In genomic region chr7:27198871-27199801, GRCh38 we compare ENCODE assay signal across 8 cellular contexts. TPM values are rescaled to one million over a fixed set of nuclear protein-coding genes. Genes with fewer than 3 reads are reported as not detected.
A peak's percentile ranks its signal among the peaks of the same experiment; 100 is the strongest.
DNase-seq lines count a peak whose midpoint lies in the region; ATAC-seq and TF ChIP-seq lines count a peak whose summit lies in the region.

No MANE protein-coding gene starts in this region.

- TF ChIP-seq CTCF in heart left ventricle (IDR thresholded peaks at IDR 0.05) (no peak), vagina (IDR thresholded peaks at IDR 0.05) (no peak)

- H3K27me3 ChIP-seq in heart left ventricle = peaks cover 79 to 97% (median 92%) of the 10 kb centered on the region in 9 donors
- H3K27me3 ChIP-seq in vagina = peaks cover 11% of the 10 kb centered on the region

- no peak for TF ChIP-seq POLR2A in heart left ventricle (IDR thresholded peaks at IDR 0.05)
- TF ChIP-seq POLR2A in vagina (IDR thresholded peaks at IDR 0.05) = no peak

- peak overlapping the region in 1 of 12 donors; percentile 87 for H3K27ac ChIP-seq in heart left ventricle
- H3K27ac ChIP-seq in vagina = peak overlapping the region; percentile 99

- ATAC-seq in heart left ventricle = peak in 1 of 4 donors; percentile 28
- no peak for ATAC-seq in left ventricle myocardium superior
- no peak for ATAC-seq in left lobe of liver
- ATAC-seq in HG02938 (IDR thresholded peaks at IDR 0.05; ENCODE audit: unreplicated experiment) = no peak
- no peak for ATAC-seq in HG02840 (IDR thresholded peaks at IDR 0.05; ENCODE audit: low FRiP score, unreplicated experiment)
- no peak for ATAC-seq in HG03280 (IDR thresholded peaks at IDR 0.05; ENCODE audit: unreplicated experiment)

- 2 to 5% (median 3%) methylated on average over 18 to 93 of the region's 93 CpGs for WGBS in heart left ventricle, 4 donors

- DNase-seq in heart left ventricle (no peak), left ventricle myocardium superior (no peak), T1000 (lab: John Stamatoyannopoulos, UW) (peak; percentile 19), left lobe of liver (ENCODE audit: low spot score) (peak; percentile 38), vagina (ENCODE audit: extremely low spot score in 2 of 2) (peak in 1 of 2 donors; percentile 86)

- H3K4me3 ChIP-seq in heart left ventricle = peak overlapping the region in 7 of 12 donors; percentile 3 to 45 (median 17)
- peak overlapping the region; percentile 88 to 91 for H3K4me3 ChIP-seq in vagina

- no peaks in the 10 kb centered on the region for H3K36me3 ChIP-seq in heart left ventricle
- no peaks in the 10 kb centered on the region for H3K36me3 ChIP-seq in vagina

- peaks cover 0 to 34% (median 13%) of the 10 kb centered on the region in 12 donors for H3K4me1 ChIP-seq in heart left ventricle
- peaks cover 29% of the 10 kb centered on the region for H3K4me1 ChIP-seq in vagina

- intact Hi-C loops in heart left ventricle (cut with DNase I) = loop anchor here (5.0 to 10.0 kb wide), 12 partner anchors 378 to 898 kb away; no protein-coding TSS in a partner anchor
- intact Hi-C loops in left ventricle myocardium superior (cut with micrococcal nuclease) = no loop called here
- intact Hi-C loops in vagina (cut with DNase I) = loop anchor here (10.0 kb wide), 1 partner anchor 576 kb away; no protein-coding TSS in a partner anchor

- H3K9me3 ChIP-seq in heart left ventricle (no peaks in the 10 kb centered on the region), vagina (no peaks in the 10 kb centered on the region)

RNA-seq across cellular contexts. Expression of gene HOXA13, which starts 0.8 kb away (rescaled TPM):
- total RNA-seq in heart left ventricle (not detected), left ventricle myocardium superior (not detected), left lobe of liver (0.03 TPM), vagina (14.5 TPM)
- not detected for polyA plus RNA-seq in heart left ventricle

RNA-seq across cellular contexts. Expression of gene HOXA11, which starts 14.1 kb away (rescaled TPM):
- total RNA-seq in heart left ventricle (not detected), left ventricle myocardium superior (not detected), left lobe of liver (not detected), vagina (9.8 TPM)
- not detected for polyA plus RNA-seq in heart left ventricle

RNA-seq across cellular contexts. Expression of gene HOXA10, which starts 25.0 kb away (rescaled TPM):
- total RNA-seq in heart left ventricle = under 1 TPM in 2 of 9 donors, not detected in 7; 0.18 to 0.36 TPM
- polyA plus RNA-seq in heart left ventricle = under 1 TPM in 1 of 2 donors, not detected in 1; 0.06 TPM
- not detected for total RNA-seq in left ventricle myocardium superior
- total RNA-seq in left lobe of liver = 0.10 TPM
- 19.2 TPM for total RNA-seq in vagina

RNA-seq across cellular contexts. Expression of gene HOXA9, which starts 33.8 kb away (rescaled TPM):
- total RNA-seq in heart left ventricle (under 1 TPM in 1 of 9 donors, not detected in 8; 0.29 TPM), left ventricle myocardium superior (not detected), left lobe of liver (not detected), vagina (13.0 TPM)
- polyA plus RNA-seq in heart left ventricle = not detected

RNA-seq across cellular contexts. Expression of gene HOXA7, which starts 42.7 kb away (rescaled TPM):
- total RNA-seq in heart left ventricle (under 1 TPM in 1 of 9 donors, not detected in 8; 0.29 TPM), left ventricle myocardium superior (not detected), left lobe of liver (not detected), vagina (23.8 TPM)
- not detected for polyA plus RNA-seq in heart left ventricle

Comparison
In these comparisons a context has a peak if more than half of its experiments do, and no peak if none do; other contexts are left out.
1. DNase-seq: peak in T1000 (single experiment) and left lobe of liver (single experiment); none in heart left ventricle (0 of 5) and left ventricle myocardium superior (single experiment).
2. RNA of gene HOXA13, which starts 0.8 kb away (total RNA-seq): 14.5 TPM in vagina (single experiment); 0.03 TPM in left lobe of liver (single experiment), not detected in heart left ventricle and not detected in left ventricle myocardium superior (single experiment); every median in the first group is over 10 times any median in the second.
3. RNA of gene HOXA11, which starts 14.1 kb away (total RNA-seq): 9.8 TPM in vagina (single experiment); not detected in heart left ventricle, not detected in left ventricle myocardium superior (single experiment) and not detected in left lobe of liver (single experiment); every median in the first group is over 10 times any median in the second.
4. RNA of gene HOXA10, which starts 25.0 kb away (total RNA-seq): 19.2 TPM in vagina (single experiment); 0.10 TPM in left lobe of liver (single experiment), 0.18 to 0.36 TPM in heart left ventricle and not detected in left ventricle myocardium superior (single experiment); every median in the first group is over 10 times any median in the second.